Comparison of ENCODE assay signal across 24 cellular contexts in the genomic region with DNA sequence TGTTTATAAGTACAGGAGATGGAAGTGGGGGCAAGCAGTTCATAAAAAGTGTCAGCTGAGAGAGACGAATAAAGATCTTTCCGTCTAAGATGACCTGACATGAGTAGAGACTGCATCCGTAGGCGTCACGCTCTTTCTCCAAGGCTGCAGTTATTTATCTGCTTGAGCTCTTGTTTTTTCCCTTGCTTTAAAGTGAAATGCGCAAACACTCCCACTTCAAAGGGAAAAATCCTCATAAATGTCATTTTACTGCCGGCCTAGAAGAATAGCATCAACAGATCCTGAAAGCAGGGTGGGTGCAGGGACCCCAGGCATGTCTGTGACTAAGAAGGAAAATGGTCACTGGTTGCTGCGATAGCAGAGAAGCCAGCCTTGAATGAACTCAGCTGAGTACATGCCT.
DNase-seq lines count a peak whose midpoint lies in the region; FAIRE-seq and TF ChIP-seq lines count a peak whose summit lies in the region.
"Had no signal": no experiment of that assay in that cellular context is flagged by ENCODE, and none has a peak within 500 bp of the region (broad histone marks: within the 10 kb centered on the region; RNA-seq: fewer than 3 reads in every experiment).

No MANE protein-coding gene starts in this region.

- H3K18ac ChIP-seq in trophoblast cell (ENCODE audit: low read length): no peak overlapping the region

- H4K12ac ChIP-seq in trophoblast cell (ENCODE audit: low read depth, low read length): no peak overlapping the region

- no peak overlapping the region for H3K4me2 ChIP-seq in trophoblast cell (ENCODE audit: low read length)
- H3K4me2 ChIP-seq: A549, BLaER1 had no signal

- peaks cover 8% of the 10 kb centered on the region for H3K36me3 Mint-ChIP-seq in mesothelial cell of epicardium
- H3K36me3 Mint-ChIP-seq: CD14-positive monocyte; CD8-positive, alpha-beta T cell had no signal

- FAIRE-seq in endometrium (lab: Jason Lieb, UNC): peak; percentile 93
- FAIRE-seq: A549, D721Med, GM12878, GM12892, GM18507 had no signal

- H4K91ac ChIP-seq in trophoblast cell (ENCODE audit: low read depth, low read length): no peak overlapping the region

- no peaks in the 10 kb centered on the region for H3K36me3 ChIP-seq in trophoblast cell (ENCODE audit: control insufficient read depth in 1 of 2, insufficient read depth in 2 of 2, low read length in 2 of 2)
- H3K36me3 ChIP-seq: BE2C, BLaER1 had no signal

- H3K27me3 Mint-ChIP-seq in mesothelial cell of epicardium (ENCODE audit: low read depth): no peaks in the 10 kb centered on the region

- H3K9ac ChIP-seq in trophoblast cell (ENCODE audit: low read length): no peak overlapping the region
- H3K9ac ChIP-seq: BLaER1 had no signal

- no peak overlapping the region for H2BK5ac ChIP-seq in trophoblast cell (ENCODE audit: low read depth, low read length, poor library complexity)

- H3K79me2 ChIP-seq in trophoblast cell (ENCODE audit: control insufficient read depth, insufficient read depth, low read length, poor library complexity): no peaks in the 10 kb centered on the region

- no peak overlapping the region for H2BK120ac ChIP-seq in trophoblast cell (ENCODE audit: insufficient read depth, low read length, poor library complexity)

- TF ChIP-seq CTCF in mesothelial cell of epicardium (IDR thresholded peaks at IDR 0.05; ENCODE audit: unreplicated experiment): no peak

- no peaks in the 10 kb centered on the region for H3K27me3 ChIP-seq in trophoblast cell (ENCODE audit: insufficient read depth, low read length)
- H3K27me3 ChIP-seq: BE2C, BLaER1 had no signal

- peaks cover 12% of the 10 kb centered on the region for H3K9me3 Mint-ChIP-seq in mesothelial cell of epicardium
- H3K9me3 Mint-ChIP-seq: CD8-positive, alpha-beta T cell had no signal

- no peaks in the 10 kb centered on the region for H3K9me3 ChIP-seq in trophoblast cell (ENCODE audit: insufficient read depth, low read depth, low read length)
- H3K9me3 ChIP-seq: BLaER1, Caco-2 had no signal

- DNase-seq in ELF-1 (ENCODE audit: low read depth, low spot score) (peak; percentile 10), islet precursor cell (peak; percentile 82), mesothelial cell of epicardium (ENCODE audit: low spot score in 2 of 2, unreplicated experiment in 2 of 2) (no peak), trophoblast cell (no peak), CD1c-positive myeloid dendritic cell (ENCODE audit: extremely low spot score) (no peak), NCI-H226 (no peak), AG20443 (ENCODE audit: low spot score) (no peak)
- DNase-seq: BE2C; C1 segment of cervical spinal cord; Caco-2; Calu3; CD4-positive, alpha-beta T cell; CD8-positive, alpha-beta T cell; DMS79 treated with DMSO at 0.1 percent for 48 hours; GDM1 had no signal

- peak overlapping the region; percentile 40 for H3K27ac Mint-ChIP-seq in mesothelial cell of epicardium
- H3K27ac Mint-ChIP-seq: CD14-positive monocyte; CD4-positive, alpha-beta T cell; CD8-positive, alpha-beta T cell had no signal

- H3K79me1 ChIP-seq in trophoblast cell (ENCODE audit: low read length): no peaks in the 10 kb centered on the region

- no peak overlapping the region for H3K4me3 Mint-ChIP-seq in mesothelial cell of epicardium
- H3K4me3 Mint-ChIP-seq: CD14-positive monocyte; CD4-positive, alpha-beta T cell; CD8-positive, alpha-beta T cell had no signal

- no peak overlapping the region for H3K14ac ChIP-seq in trophoblast cell (ENCODE audit: low read length)

- no peak overlapping the region for H3K4ac ChIP-seq in trophoblast cell (ENCODE audit: low read depth, low read length)

- WGBS in trophoblast cell (ENCODE audit: extremely low coverage, insufficient coverage, insufficient read length): no CpG with 5 or more reads among the region's 8 CpGs

- no peak overlapping the region for H2BK12ac ChIP-seq in trophoblast cell (ENCODE audit: low read length)

- no peak overlapping the region for H3K27ac ChIP-seq in trophoblast cell (ENCODE audit: low read depth, low read length)
- H3K27ac ChIP-seq: 22Rv1, A549, BLaER1 had no signal

- no peak overlapping the region for H3K4me3 ChIP-seq in trophoblast cell (ENCODE audit: low read depth, low read length)
- H3K4me3 ChIP-seq: A549, BLaER1, GM12878 had no signal

- no peak overlapping the region for H3K23ac ChIP-seq in trophoblast cell (ENCODE audit: low read length)

- H2AFZ ChIP-seq in trophoblast cell (ENCODE audit: insufficient read depth, low read length, poor library complexity): no peak overlapping the region

- no peak overlapping the region for H2AK5ac ChIP-seq in trophoblast cell (ENCODE audit: low read length)

- no peak overlapping the region for H4K8ac ChIP-seq in trophoblast cell (ENCODE audit: low read depth, low read length)

- no peaks in the 10 kb centered on the region for H3K4me1 ChIP-seq in trophoblast cell (ENCODE audit: control insufficient read depth in 1 of 2, insufficient read depth in 2 of 2, low read length in 2 of 2)
- H3K4me1 ChIP-seq: A549, BE2C, BLaER1, Caco-2 had no signal

- H3K4me1 Mint-ChIP-seq in mesothelial cell of epicardium: peaks cover 57% of the 10 kb centered on the region
- H3K4me1 Mint-ChIP-seq: CD14-positive monocyte had no signal

Comparison
In these comparisons a context has a peak if more than half of its experiments do, and no peak if none do; other contexts are left out.
1. DNase-seq: peak in ELF-1 (single experiment) and islet precursor cell (single experiment); none in mesothelial cell of epicardium (0 of 2), trophoblast cell (0 of 2), CD1c-positive myeloid dendritic cell (single experiment), NCI-H226 (single experiment) and AG20443 (single experiment).